In genomic region chr11:16806791-16807190, GRCh38 we compare ENCODE assay signal across 13 cellular contexts.
DNase-seq lines count a peak whose midpoint lies in the region; ATAC-seq and TF ChIP-seq lines count a peak whose summit lies in the region.
"Had no signal": no experiment of that assay in that cellular context is flagged by ENCODE, and none has a peak within 500 bp of the region (broad histone marks: within the 10 kb centered on the region; RNA-seq: fewer than 3 reads in every experiment).

No MANE protein-coding gene starts in this region.

- H3K4me1 Mint-ChIP-seq in neural crest cell = peaks cover 8% of the 10 kb centered on the region

- peak overlapping the region in 4 of 11 experiments; percentile 3 to 37 (median 24); a peak in 2 of 22 replicates for H3K27ac ChIP-seq in BLaER1 treated with 17β-estradiol and CSF1 and Interleukin-3, amounts not matched to agents 10 nM and 100 nM
- peak overlapping the region in 3 of 4 donors; percentile 8 to 58 (median 9) for H3K27ac ChIP-seq in esophagus muscularis mucosa (replicated peaks in 1 of 4)
- H3K27ac ChIP-seq in WERI-Rb-1 = no peak overlapping the region
- H3K27ac ChIP-seq: C4-2B, parathyroid adenoma had no signal

- TF ChIP-seq CTCF in esophagus muscularis mucosa (IDR thresholded peaks at IDR 0.05) (no peak), neural crest cell (conservative IDR thresholded peaks at IDR 0.05) (no peak), WERI-Rb-1 (IDR thresholded peaks at IDR 0.05; ENCODE audit: low read depth, low read length) (no peak)

- no peak overlapping the region for H3K4me3 ChIP-seq in BLaER1 treated with 17β-estradiol and CSF1 and Interleukin-3, amounts not matched to agents 10 nM and 100 nM
- no peak overlapping the region for H3K4me3 ChIP-seq in esophagus muscularis mucosa
- no peak overlapping the region for H3K4me3 ChIP-seq in WERI-Rb-1 (ENCODE audit: low read depth, low read length)

- WGBS in esophagus muscularis mucosa = 37% methylated on average over 9 of the region's 11 CpGs

- H3K4me1 ChIP-seq in BLaER1 treated with 17β-estradiol and CSF1 and Interleukin-3, amounts not matched to agents 10 nM and 100 nM = peaks cover 12 to 58% (median 19%) of the 10 kb centered on the region in 10 experiments
- H3K4me1 ChIP-seq in esophagus muscularis mucosa = peaks cover 49 to 57% (median 50%) of the 10 kb centered on the region in 4 donors

- no peak for TF ChIP-seq POLR2A in esophagus muscularis mucosa (IDR thresholded peaks at IDR 0.05; ENCODE audit: low read depth)

- peak overlapping the region in 2 of 11 experiments; percentile 9 to 28; a peak in 2 of 22 replicates for H3K9ac ChIP-seq in BLaER1 treated with 17β-estradiol and CSF1 and Interleukin-3, amounts not matched to agents 10 nM and 100 nM
- H3K9ac ChIP-seq: parathyroid adenoma had no signal

- no peaks in the 10 kb centered on the region for H3K36me3 ChIP-seq in BLaER1 treated with 17β-estradiol and CSF1 and Interleukin-3, amounts not matched to agents 10 nM and 100 nM
- peaks cover 0 to 11% (median 0%) of the 10 kb centered on the region in 4 donors for H3K36me3 ChIP-seq in esophagus muscularis mucosa
- peaks cover 29% of the 10 kb centered on the region for H3K36me3 ChIP-seq in WERI-Rb-1

- no peak for ATAC-seq in GM21367 (IDR thresholded peaks at IDR 0.05; ENCODE audit: unreplicated experiment)

- H3K27me3 ChIP-seq in BLaER1 treated with 17β-estradiol and CSF1 and Interleukin-3, amounts not matched to agents 10 nM and 100 nM = no peaks in the 10 kb centered on the region
- H3K27me3 ChIP-seq in esophagus muscularis mucosa (no peaks in the 10 kb centered on the region), WERI-Rb-1 (ENCODE audit: insufficient read depth, low read depth, severe bottlenecking) (no peaks in the 10 kb centered on the region)

- H4K20me1 ChIP-seq in BLaER1 treated with 17β-estradiol and CSF1 and Interleukin-3, amounts not matched to agents 10 nM and 100 nM = no peaks in the 10 kb centered on the region

- peak overlapping the region; percentile 29 to 83 (median 70); a peak in 21 of 22 replicates for H3K4me2 ChIP-seq in BLaER1 treated with 17β-estradiol and CSF1 and Interleukin-3, amounts not matched to agents 10 nM and 100 nM

- peak overlapping the region; percentile 32 for H3K27ac Mint-ChIP-seq in neural crest cell (ENCODE audit: unreplicated experiment)

- TF ChIP-seq EP300 in esophagus muscularis mucosa (IDR thresholded peaks at IDR 0.05) = no peak

- H3K27me3 Mint-ChIP-seq in neural crest cell (ENCODE audit: low read depth) = no peaks in the 10 kb centered on the region

- peak; percentile 55 for DNase-seq in NCI-H2196 treated with DMSO at 0.1 percent for 48 hours (lab: John Stamatoyannopoulos, UW; ENCODE audit: unreplicated experiment)
- no peak for DNase-seq in esophagus muscularis mucosa (ENCODE audit: extremely low spot score)
- no peak for DNase-seq in neural crest cell (ENCODE audit: low read depth, low spot score)
- no peak for DNase-seq in GM03348 (ENCODE audit: low spot score)
- no peak for DNase-seq in WERI-Rb-1
- DNase-seq in DMS153 (lab: John Stamatoyannopoulos, UW) = no peak
- DNase-seq: SHP77; stimulated activated CD4-positive, alpha-beta T cell treated with anti-CD3 and anti-CD28 coated beads, Interleukin-4, amount 100 ng/mL, for 24 hours; stimulated activated naive CD4-positive, alpha-beta T cell treated with Interleukin-2 at 50 U/mL for 16 hours had no signal

- no peak overlapping the region for H3K4me3 Mint-ChIP-seq in neural crest cell

- peaks cover 3% of the 10 kb centered on the region for H3K36me3 Mint-ChIP-seq in neural crest cell (ENCODE audit: low read depth)

- no peaks in the 10 kb centered on the region for H3K9me3 ChIP-seq in BLaER1 treated with 17β-estradiol and CSF1 and Interleukin-3, amounts not matched to agents 10 nM and 100 nM (replicated peaks in 1 of 11)
- H3K9me3 ChIP-seq in esophagus muscularis mucosa = no peaks in the 10 kb centered on the region
- no peaks in the 10 kb centered on the region for H3K9me3 ChIP-seq in WERI-Rb-1 (ENCODE audit: severe bottlenecking)

- intact Hi-C loops in esophagus muscularis mucosa (cut with DNase I) = no loop called here

- no peaks in the 10 kb centered on the region for H3K9me3 Mint-ChIP-seq in neural crest cell
